ENCODE assay signal across 8 cellular contexts in genomic region chr16:4307215-4308037, GRCh38. TPM values are rescaled to one million over a fixed set of nuclear protein-coding genes. Genes with fewer than 3 reads are reported as not detected.
A peak's percentile ranks its signal among the peaks of the same experiment; 100 is the strongest.
DNase-seq lines count a peak whose midpoint lies in the region; ATAC-seq, FAIRE-seq and TF ChIP-seq lines count a peak whose summit lies in the region.

No MANE protein-coding gene starts in this region.

- CTCF ChIA-PET in activated B cell treated with CpG ODN at 0.5 μM for 24 hours (lab: Charles Lee): interaction anchor here (1.5 to 4.9 kb wide), 3 partner anchors 19 to 24 kb away, joined by 3 to 37 read pairs (median 7); no protein-coding TSS in a partner anchor

- TF ChIP-seq CTCF in activated B cell treated with CpG ODN at 0.5 μM for 24 hours (IDR thresholded peaks at IDR 0.05) (no peak), kidney (IDR thresholded peaks at IDR 0.05; ENCODE audit: borderline replicate concordance, extremely low read depth, insufficient read depth) (no peak)

- no peaks in the 10 kb centered on the region for H3K27me3 Mint-ChIP-seq in activated B cell treated with CpG ODN at 0.5 μM for 24 hours
- H3K27me3 Mint-ChIP-seq in central memory CD8-positive, alpha-beta T cell: no peaks in the 10 kb centered on the region

- peak overlapping the region; percentile 93 to 94 for H3K27ac ChIP-seq in kidney (ENCODE audit: low read depth in 2 of 2, low read length in 2 of 2)

- H3K4me3 Mint-ChIP-seq in activated B cell treated with CpG ODN at 0.5 μM for 24 hours: peak overlapping the region; percentile 91
- H3K4me3 Mint-ChIP-seq in central memory CD8-positive, alpha-beta T cell: peak overlapping the region; percentile 90

- peaks cover 25% of the 10 kb centered on the region for H3K4me1 Mint-ChIP-seq in activated B cell treated with CpG ODN at 0.5 μM for 24 hours
- peaks cover 20% of the 10 kb centered on the region for H3K4me1 Mint-ChIP-seq in central memory CD8-positive, alpha-beta T cell

- peak; percentile 88 for ATAC-seq in HG02981 (IDR thresholded peaks at IDR 0.05; ENCODE audit: unreplicated experiment)
- peak; percentile 86 for ATAC-seq in activated B cell treated with CpG ODN at 0.5 μM for 24 hours (ENCODE audit: low read depth)
- ATAC-seq in central memory CD8-positive, alpha-beta T cell (replicated peaks; ENCODE audit: extremely low read depth, poor library complexity, severe bottlenecking): peak; percentile 91

- POLR2A ChIA-PET in activated B cell treated with CpG ODN at 0.5 μM for 24 hours (lab: Charles Lee): interaction anchor here (0.6 to 3.0 kb wide), 12 partner anchors 16 to 600 kb away, joined by 3 to 26 read pairs (median 4); partner anchors contain the start of genes PAM16 and TFAP4

- H3K27ac Mint-ChIP-seq in activated B cell treated with CpG ODN at 0.5 μM for 24 hours: peak overlapping the region; percentile 95
- peak overlapping the region; percentile 99 for H3K27ac Mint-ChIP-seq in central memory CD8-positive, alpha-beta T cell (ENCODE audit: low read depth)

- peak overlapping the region in 1 of 2 donors; percentile 80 for H3K9ac ChIP-seq in kidney (ENCODE audit: low read length in 2 of 2)

- peak; percentile 76 to 93 (median 92) for DNase-seq in NCI-H1417 (lab: John Stamatoyannopoulos, UW)
- no peak for DNase-seq in NCI-H1417 treated with DMSO at 0.1 percent for 48 hours (lab: John Stamatoyannopoulos, UW)
- peak; percentile 96 for DNase-seq in NCI-H2196 (lab: John Stamatoyannopoulos, UW; ENCODE audit: unreplicated experiment)
- DNase-seq in activated B cell treated with CpG ODN at 0.5 μM for 24 hours: peak; percentile 98
- DNase-seq in central memory CD8-positive, alpha-beta T cell (ENCODE audit: low spot score in 2 of 2): peak; percentile 90 to 97
- peak; percentile 99 for DNase-seq in kidney
- peak; percentile 96 to 97 for DNase-seq in stimulated activated CD4-positive, alpha-beta T cell treated with anti-CD3 and anti-CD28 coated beads, Interleukin-15, amount 100 ng/mL, for 1 hour (ENCODE audit: low read depth in 1 of 2, low spot score in 1 of 2)

- H3K36me3 ChIP-seq in kidney (ENCODE audit: control insufficient read depth in 1 of 2, insufficient read depth in 2 of 2, low read length in 2 of 2): no peaks in the 10 kb centered on the region

- FAIRE-seq in kidney (lab: Jason Lieb, UNC): no peak

- H3K9me3 Mint-ChIP-seq in activated B cell treated with CpG ODN at 0.5 μM for 24 hours: no peaks in the 10 kb centered on the region
- H3K9me3 Mint-ChIP-seq in central memory CD8-positive, alpha-beta T cell: no peaks in the 10 kb centered on the region

- no peaks in the 10 kb centered on the region for H3K9me3 ChIP-seq in kidney (ENCODE audit: control insufficient read depth in 1 of 2, low read length in 2 of 2)

- peak overlapping the region; percentile 86 to 90 for H3K4me3 ChIP-seq in kidney (ENCODE audit: low read length in 2 of 2)

- intact Hi-C loops in activated B cell treated with CpG ODN at 0.5 μM for 24 hours (cut with micrococcal nuclease) (loop anchor here (1.0 to 5.0 kb wide), 9 partner anchors 9 to 790 kb away; partner anchors contain the start of genes ADCY9, EEF2KMT, GLIS2 and PAM16), kidney (cut with DNase I) (no loop called here)

- peaks cover 7 to 10% of the 10 kb centered on the region in 2 donors for H3K4me1 ChIP-seq in kidney (ENCODE audit: control insufficient read depth in 1 of 2, insufficient read depth in 1 of 2, low read depth in 1 of 2, low read length in 2 of 2)

- H3K36me3 Mint-ChIP-seq in activated B cell treated with CpG ODN at 0.5 μM for 24 hours (ENCODE audit: low read depth): peaks cover 3% of the 10 kb centered on the region
- H3K36me3 Mint-ChIP-seq in central memory CD8-positive, alpha-beta T cell (ENCODE audit: insufficient read depth): peaks cover 13% of the 10 kb centered on the region

RNA-seq across cellular contexts. Expression of gene GLIS2, which starts 8.4 kb away (rescaled TPM):
- total RNA-seq in activated B cell treated with CpG ODN at 0.5 μM for 24 hours (not detected in 2 replicates), kidney (68.7 TPM)
- 35.6 TPM for polyA plus RNA-seq in kidney (ENCODE audit: insufficient read depth, low read depth, low replicate concordance)

RNA-seq across cellular contexts. Expression of gene TFAP4, which starts 34.6 kb away (rescaled TPM):
- total RNA-seq in activated B cell treated with CpG ODN at 0.5 μM for 24 hours (16.7 and 18.1 TPM in 2 replicates), kidney (11.9 TPM)
- 3.2 TPM for polyA plus RNA-seq in kidney (ENCODE audit: insufficient read depth, low read depth, low replicate concordance)

RNA-seq across cellular contexts. Expression of gene PAM16, which starts 43.7 kb away (rescaled TPM):
- total RNA-seq in activated B cell treated with CpG ODN at 0.5 μM for 24 hours (42.4 and 58.1 TPM in 2 replicates), kidney (29.4 TPM)
- polyA plus RNA-seq in kidney (ENCODE audit: insufficient read depth, low read depth, low replicate concordance): 61.1 TPM

Comparison
In these comparisons a context has a peak if more than half of its experiments do, and no peak if none do; other contexts are left out.
1. RNA of gene GLIS2, which starts 8.4 kb away (total RNA-seq): 68.7 TPM in kidney (single experiment); not detected in activated B cell treated with CpG ODN at 0.5 μM for 24 hours; every median in the first group is over 10 times any median in the second.
2. Peak in every context shown above with its lines, with median percentiles within 50 percentile points of each other: ATAC-seq.